ENCODE assay signal across 1 cellular context in the genomic region with DNA sequence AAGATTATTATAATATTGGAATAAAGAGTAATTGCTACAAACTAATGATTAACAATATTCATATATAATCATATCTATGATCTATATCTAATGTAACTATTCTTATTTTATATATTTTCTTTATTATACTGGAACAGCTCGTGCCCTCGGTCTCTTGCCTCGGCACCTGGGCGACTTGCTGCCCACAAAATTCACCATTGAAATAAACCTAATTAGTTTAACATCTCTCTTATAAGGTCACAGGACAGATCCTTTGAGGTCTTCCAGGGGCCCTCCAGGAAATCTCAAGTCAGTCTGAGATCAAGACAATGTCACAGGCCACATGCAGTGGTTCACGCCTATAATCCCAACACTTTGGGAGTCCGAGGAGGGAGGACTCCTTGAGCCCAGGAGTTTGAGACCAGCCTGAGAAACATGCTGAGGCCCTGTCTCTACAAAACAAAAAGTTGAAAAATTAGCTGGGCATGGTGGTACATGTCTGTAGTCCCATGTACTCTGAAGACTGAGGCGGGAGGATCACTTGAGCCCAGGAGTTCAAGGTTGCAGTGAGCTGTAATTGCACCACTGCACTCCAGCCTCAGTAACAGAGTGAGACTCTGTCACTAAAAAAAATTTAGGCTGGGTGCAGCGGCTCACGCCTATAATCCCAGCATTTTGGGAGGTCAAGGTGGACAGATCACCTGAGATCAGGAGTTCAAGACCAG.
TF ChIP-seq lines count a peak whose summit lies in the region.

No MANE protein-coding gene starts in this region.

TF ChIP-seq in endothelial cell of umbilical vein, 7 proteins besides CTCF, POLR2A, EP300 and RAD21:
- TF ChIP-seq MYC (IDR thresholded peaks at IDR 0.05; ENCODE audit: low read depth, low read length) (no peak), GATA2 (IDR thresholded peaks at IDR 0.05; ENCODE audit: insufficient read depth, insufficient read length, low read depth, low read length) (no peak), POLR2AphosphoS5 (IDR thresholded peaks at IDR 0.05; ENCODE audit: insufficient read depth, low read depth, low read length) (no peak), FOS (IDR thresholded peaks at IDR 0.05; ENCODE audit: borderline replicate concordance, insufficient read depth, low read length) (no peak), JUN (IDR thresholded peaks at IDR 0.05; ENCODE audit: borderline replicate concordance, insufficient read depth, insufficient read length, low read depth) (no peak)
- TF ChIP-seq, protein P1, sequence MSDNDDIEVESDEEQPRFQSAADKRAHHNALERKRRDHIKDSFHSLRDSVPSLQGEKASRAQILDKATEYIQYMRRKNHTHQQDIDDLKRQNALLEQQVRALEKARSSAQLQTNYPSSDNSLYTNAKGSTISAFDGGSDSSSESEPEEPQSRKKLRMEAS (IDR thresholded peaks at IDR 0.05; ENCODE audit: insufficient read depth, insufficient read length), result no peak
TF ChIP-seq in endothelial cell of umbilical vein: peak in this region for 0.
